16 cellular contexts compared by ENCODE assay signal in the genomic region with DNA sequence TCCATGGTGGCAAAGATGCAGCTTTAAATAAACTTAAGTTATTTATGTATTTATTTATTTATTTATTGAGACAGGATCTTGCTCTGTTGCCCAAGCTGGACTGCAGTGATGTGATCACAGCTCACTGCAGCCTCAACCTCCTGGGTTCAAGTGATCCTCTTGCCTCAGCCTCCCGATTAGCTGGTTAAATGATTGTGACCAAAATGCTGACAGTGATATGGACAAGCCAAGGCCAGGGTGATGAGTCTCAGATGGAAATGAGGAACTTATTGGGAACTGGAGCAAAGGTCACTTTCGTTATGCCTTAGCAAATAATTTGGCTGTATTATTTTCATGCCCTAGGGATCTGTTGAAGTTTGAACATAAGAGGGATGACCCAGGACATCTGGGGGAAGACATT. TPM values are rescaled to one million over a fixed set of nuclear protein-coding genes. Genes with fewer than 3 reads are reported as not detected.
DNase-seq lines count a peak whose midpoint lies in the region; ATAC-seq, FAIRE-seq and TF ChIP-seq lines count a peak whose summit lies in the region.
"Had no signal": no experiment of that assay in that cellular context is flagged by ENCODE, and none has a peak within 500 bp of the region (broad histone marks: within the 10 kb centered on the region; RNA-seq: fewer than 3 reads in every experiment).

No MANE protein-coding gene starts in this region.

- TF ChIP-seq EP300 in HepG2 (IDR thresholded peaks at IDR 0.05; ENCODE audit: low read depth in 2 of 2, low read length in 2 of 2) = no peak
- no peak for TF ChIP-seq EP300 in HepG2 (CRISPR knock-in tag; IDR thresholded peaks at IDR 0.05; ENCODE audit: borderline replicate concordance)

- ATAC-seq in HepG2 (no peak), right lobe of liver (no peak), Panc1 (no peak), GM21529 (IDR thresholded peaks at IDR 0.05; ENCODE audit: unreplicated experiment) (no peak)

- H3K27ac ChIP-seq in HepG2 (ENCODE audit: extremely low read length, insufficient read depth, low read length) (peak overlapping the region; percentile 64), right lobe of liver (no peak overlapping the region), Panc1 (ENCODE audit: low read length) (peak overlapping the region; percentile 48; the same call in 1 of the 2 replicates), hepatocyte (peak overlapping the region; percentile 81), kidney (ENCODE audit: low read depth in 2 of 2, low read length in 2 of 2) (no peak overlapping the region)
- H3K27ac ChIP-seq: foreskin keratinocyte had no signal

- WGBS in HepG2 (ENCODE audit: low lambda C conversion rate) = 70% methylated on average over 2 of the region's 2 CpGs
- 34% methylated on average over 2 of the region's 2 CpGs for WGBS in right lobe of liver (ENCODE audit: insufficient coverage, low coverage, low lambda C conversion rate, missing lambda C conversion rate)
- WGBS in hepatocyte (ENCODE audit: low lambda C conversion rate, missing lambda C conversion rate) = 89% methylated on average over 2 of the region's 2 CpGs

- H3K4me1 Mint-ChIP-seq in glutamatergic neuron (ENCODE audit: low read depth, unreplicated experiment) = no peaks in the 10 kb centered on the region

- no peaks in the 10 kb centered on the region for H3K9me3 ChIP-seq in HepG2 (ENCODE audit: low read length)
- H3K9me3 ChIP-seq in right lobe of liver = no peaks in the 10 kb centered on the region
- no peaks in the 10 kb centered on the region for H3K9me3 ChIP-seq in Panc1 (ENCODE audit: control insufficient read depth, insufficient read depth, low read depth, low read length)
- no peaks in the 10 kb centered on the region for H3K9me3 ChIP-seq in hepatocyte (ENCODE audit: low read depth)
- no peaks in the 10 kb centered on the region for H3K9me3 ChIP-seq in kidney (ENCODE audit: control insufficient read depth in 1 of 2, low read length in 2 of 2)

- POLR2A ChIA-PET in HepG2 (lab: Yijun Ruan, JAX) = interaction anchor here (0.8 to 1.8 kb wide), 4 partner anchors 12 to 86 kb away, joined by 3 to 14 read pairs (median 4); partner anchors contain the start of gene C11orf24
- POLR2A ChIA-PET in Panc1 (lab: Charles Lee) = no interaction called here

- no peak for TF ChIP-seq POLR2A in HepG2 (IDR thresholded peaks at IDR 0.05; ENCODE audit: insufficient read depth in 1 of 2, low read depth in 2 of 2, low read length in 2 of 2)
- no peak for TF ChIP-seq POLR2A in right lobe of liver (IDR thresholded peaks at IDR 0.05)

- DNase-seq in HepG2 (ENCODE audit: low spot score) = no peak
- no peak for DNase-seq in right lobe of liver
- no peak for DNase-seq in Panc1 (ENCODE audit: low read depth, low spot score)
- DNase-seq in hepatocyte (ENCODE audit: low spot score) = no peak
- DNase-seq in glutamatergic neuron = no peak
- DNase-seq in kidney = no peak
- DNase-seq in NCI-H524 treated with DMSO at 0.1 percent for 48 hours (lab: John Stamatoyannopoulos, UW) = no peak
- DNase-seq: activated naive CD4-positive, alpha-beta T cell treated with anti-CD3 and anti-CD28 coated beads, Interleukin-2, amount 50 U/mL, for 16 hours; activated T-cell treated with anti-CD3 and anti-CD28 coated beads, Interleukin-2, amount 50 U/mL, for 48 hours; anterior cingulate cortex; C1 segment of cervical spinal cord; foreskin keratinocyte; NCI-H2081 treated with DMSO at 0.1 percent for 48 hours had no signal

- CTCF ChIA-PET in HepG2 (lab: Yijun Ruan, JAX; ENCODE audit: low intra/inter-chr PET ratio, low total read pairs) = no interaction called here
- CTCF ChIA-PET in Panc1 (lab: Charles Lee) = no interaction called here

- intact Hi-C loops in HepG2 (cut with micrococcal nuclease; ENCODE audit: unreplicated experiment) (no loop called here), right lobe of liver (cut with DNase I) (loop anchor here in 1 of 2 donors (10.0 kb wide), 1 partner anchor 82 kb away; no protein-coding TSS in a partner anchor), Panc1 (cut with micrococcal nuclease; ENCODE audit: unreplicated experiment) (no loop called here), kidney (cut with DNase I) (no loop called here)

- no peaks in the 10 kb centered on the region for H3K27me3 Mint-ChIP-seq in glutamatergic neuron (ENCODE audit: unreplicated experiment)

- H3K4me2 ChIP-seq in HepG2 (ENCODE audit: low read depth, low read length) (peak overlapping the region; percentile 51), hepatocyte (no peak overlapping the region)

- H3K4me3 Mint-ChIP-seq in glutamatergic neuron (ENCODE audit: unreplicated experiment) = no peak overlapping the region

- H3K36me3 ChIP-seq in HepG2 (replicated peaks in 1 of 2; ENCODE audit: control insufficient read depth in 1 of 2, insufficient read depth in 2 of 2, low read length in 2 of 2) (peaks cover 2 to 17% of the 10 kb centered on the region in 2 experiments; a peak in 3 of 5 replicates), right lobe of liver (no peaks in the 10 kb centered on the region), Panc1 (ENCODE audit: control insufficient read depth, insufficient read depth, low read length) (no peaks in the 10 kb centered on the region), hepatocyte (replicated peaks; ENCODE audit: insufficient read depth, low read depth) (no peaks in the 10 kb centered on the region), kidney (ENCODE audit: control insufficient read depth in 1 of 2, insufficient read depth in 2 of 2, low read length in 2 of 2) (no peaks in the 10 kb centered on the region)

- TF ChIP-seq RAD21 in HepG2 (CRISPR knock-in tag; IDR thresholded peaks at IDR 0.05) = no peak

- FAIRE-seq in HepG2 (lab: Jason Lieb, UNC) (no peak), kidney (lab: Jason Lieb, UNC) (no peak)
- FAIRE-seq: H1, keratinocyte had no signal

- H3K27me3 ChIP-seq in HepG2 (ENCODE audit: control insufficient read depth in 1 of 2, insufficient read depth in 2 of 2, low read length in 2 of 2) (no peaks in the 10 kb centered on the region; a peak in 1 of 5 replicates), right lobe of liver (no peaks in the 10 kb centered on the region), Panc1 (ENCODE audit: control insufficient read depth, insufficient read depth, low read length) (no peaks in the 10 kb centered on the region), hepatocyte (no peaks in the 10 kb centered on the region)
- H3K27me3 ChIP-seq: foreskin keratinocyte had no signal

- H3K4me3 ChIP-seq in HepG2 (replicated peaks in 1 of 3; ENCODE audit: insufficient read depth in 1 of 3, low read depth in 2 of 3, low read length in 3 of 3) (peak overlapping the region in 1 of 3 experiments; percentile 43; a peak in 1 of 6 replicates), right lobe of liver (no peak overlapping the region), Panc1 (ENCODE audit: low read depth in 2 of 2, low read length in 2 of 2) (no peak overlapping the region), hepatocyte (no peak overlapping the region), kidney (ENCODE audit: low read length in 2 of 2) (no peak overlapping the region)

- H3K36me3 Mint-ChIP-seq in glutamatergic neuron (ENCODE audit: unreplicated experiment) = no peaks in the 10 kb centered on the region

- H3K9me2 ChIP-seq in hepatocyte (replicated peaks; ENCODE audit: insufficient read depth) = no peaks in the 10 kb centered on the region

- H3K4me1 ChIP-seq in HepG2 (ENCODE audit: insufficient read depth, low read length) (peaks cover 60% of the 10 kb centered on the region), right lobe of liver (peaks cover under 1 to 25% (median 5%) of the 10 kb centered on the region in 4 donors), Panc1 (ENCODE audit: control insufficient read depth, insufficient read depth, low read length) (peaks cover 17% of the 10 kb centered on the region), hepatocyte (ENCODE audit: insufficient read depth) (peaks cover 10% of the 10 kb centered on the region), kidney (ENCODE audit: control insufficient read depth in 1 of 2, insufficient read depth in 1 of 2, low read depth in 1 of 2, low read length in 2 of 2) (peaks cover 0 to 8% of the 10 kb centered on the region in 2 donors)
- H3K4me1 ChIP-seq: foreskin keratinocyte had no signal

- in situ Hi-C loops in HepG2 (cut with HindIII; ENCODE audit: extremely low pct_ligation_motif_present, low pct_unique_long_range_greater_than_20kb) (no loop called here), Panc1 (cut with HindIII; ENCODE audit: low pct_unique_long_range_greater_than_20kb, low sequenced_read_pairs) (no loop called here)

- H2AFZ ChIP-seq in HepG2 (ENCODE audit: low read length) (no peak overlapping the region), hepatocyte (no peak overlapping the region)

- no peak overlapping the region for H3K27ac Mint-ChIP-seq in glutamatergic neuron (ENCODE audit: unreplicated experiment)

- H4K20me1 ChIP-seq in HepG2 (ENCODE audit: insufficient read depth, low read length) = no peaks in the 10 kb centered on the region
- H4K20me1 ChIP-seq in hepatocyte (ENCODE audit: insufficient read depth, poor library complexity, severe bottlenecking) = no peaks in the 10 kb centered on the region

- BruUV-seq in HepG2 (replicated peaks; lab: Mats Ljungman, UMichigan) (no TSS peak), Panc1 (replicated peaks; lab: Mats Ljungman, UMichigan) (no TSS peak)

- TF ChIP-seq CTCF in HepG2 (CRISPR knock-in tag; IDR thresholded peaks at IDR 0.05) = no peak
- no peak for TF ChIP-seq CTCF in right lobe of liver (IDR thresholded peaks at IDR 0.05)
- TF ChIP-seq CTCF in Panc1 (IDR thresholded peaks at IDR 0.05) = no peak
- no peak for TF ChIP-seq CTCF in hepatocyte (IDR thresholded peaks at IDR 0.05; ENCODE audit: poor library complexity)
- no peak for TF ChIP-seq CTCF in glutamatergic neuron (IDR thresholded peaks at IDR 0.05; ENCODE audit: partially characterized antibody, unreplicated experiment)
- TF ChIP-seq CTCF in kidney (IDR thresholded peaks at IDR 0.05; ENCODE audit: borderline replicate concordance, extremely low read depth, insufficient read depth) = no peak

- no peak overlapping the region for H3K9ac ChIP-seq in HepG2 (ENCODE audit: insufficient read depth, low read depth, low read length)
- no peak overlapping the region for H3K9ac ChIP-seq in kidney (ENCODE audit: low read length in 2 of 2)

- H3K9me3 Mint-ChIP-seq in glutamatergic neuron (ENCODE audit: unreplicated experiment) = peaks cover 3% of the 10 kb centered on the region

- H3K79me2 ChIP-seq in HepG2 (ENCODE audit: insufficient read depth, low read length) (peaks cover 31% of the 10 kb centered on the region), hepatocyte (no peaks in the 10 kb centered on the region)

RNA-seq across cellular contexts. Expression of gene LRP5, which starts 9.3 kb away (rescaled TPM):
- total RNA-seq in HepG2 (2016; rRNA removed; fragmentation: Illumina TruSeq; extraction: Trizol) (23.6 and 40.4 TPM in 2 replicates), right lobe of liver (100 to 1,000 TPM in 2 of 6 experiments, 10 to 100 TPM in 4; 74.4 to 120 (median 88.2) TPM), Panc1 (2021; ENCODE audit: unreplicated experiment) (171 TPM), hepatocyte (34.4 and 43.9 TPM in 2 replicates), glutamatergic neuron (ENCODE audit: unreplicated experiment) (17.4 TPM), kidney (71.3 TPM)
- 19.7 and 22.6 TPM in 2 replicates for total RNA-seq in HepG2 (2016; cell fraction: cytosol; rRNA removed; fragmentation: Illumina TruSeq; extraction: Trizol; ENCODE audit: low read depth)
- total RNA-seq in HepG2 (2016; cell fraction: insoluble cytoplasmic fraction; rRNA removed; fragmentation: Illumina TruSeq; extraction: Trizol) = 17.6 and 41.1 TPM in 2 replicates
- 27.9 and 29.7 TPM in 2 replicates for total RNA-seq in HepG2 (2016; cell fraction: membrane; rRNA removed; fragmentation: Illumina TruSeq; extraction: Trizol)
- total RNA-seq in HepG2 (2016; cell fraction: nucleus; rRNA removed; fragmentation: Illumina TruSeq; extraction: Trizol) = 50.9 and 60.6 TPM in 2 replicates
- polyA plus RNA-seq in HepG2 (2011; rRNA removed) (64.0 and 83.4 TPM in 2 replicates), hepatocyte (39.9 and 54.3 TPM in 2 replicates), kidney (ENCODE audit: insufficient read depth, low read depth, low replicate concordance) (55.4 TPM)
- 37.9 and 59.3 TPM in 2 replicates for polyA plus RNA-seq in HepG2 (2011; cell fraction: cytosol; rRNA removed)
- 131 and 158 TPM in 2 replicates for polyA plus RNA-seq in HepG2 (2011; cell fraction: nucleus; rRNA removed)
- polyA plus RNA-seq in HepG2 (2012) = 80.7 and 119 TPM in 2 replicates
- polyA plus RNA-seq in HepG2 (2016; cell fraction: cytosol; fragmentation: Illumina TruSeq; extraction: Trizol; ENCODE audit: low read depth) = 10.8 and 12.1 TPM in 2 replicates
- polyA plus RNA-seq in HepG2 (2016; cell fraction: insoluble cytoplasmic fraction; fragmentation: Illumina TruSeq; extraction: Trizol; ENCODE audit: low read depth) = 25.6 and 36.8 TPM in 2 replicates
- polyA plus RNA-seq in HepG2 (2016; cell fraction: membrane; fragmentation: Illumina TruSeq; extraction: Trizol; ENCODE audit: low read depth) = 20.7 and 25.9 TPM in 2 replicates
- polyA plus RNA-seq in HepG2 (2016; cell fraction: nucleus; fragmentation: Illumina TruSeq; extraction: Trizol; ENCODE audit: insufficient read depth, low read depth) = 130 and 133 TPM in 2 replicates
- polyA minus RNA-seq in HepG2 (2011; rRNA and poly(A)+ RNA removed; ENCODE audit: low replicate concordance) = 49.7 and 219 TPM in 2 replicates
- 75.4 and 75.5 TPM in 2 replicates for polyA minus RNA-seq in HepG2 (2011; cell fraction: cytosol; rRNA and poly(A)+ RNA removed)
- polyA minus RNA-seq in HepG2 (2011; cell fraction: nucleus; rRNA and poly(A)+ RNA removed) = 58.3 and 59.0 TPM in 2 replicates
- 357 TPM for polyA plus RNA-seq in Panc1 (2012; ENCODE audit: insufficient read length)

RNA-seq across cellular contexts. Expression of gene C11orf24, which starts 31.3 kb away (rescaled TPM):
- total RNA-seq in HepG2 (2016; rRNA removed; fragmentation: Illumina TruSeq; extraction: Trizol) (50.8 and 55.5 TPM in 2 replicates), right lobe of liver (10 to 100 TPM; 39.4 to 70.9 (median 62.4) TPM), Panc1 (2021; ENCODE audit: unreplicated experiment) (53.1 TPM), hepatocyte (42.8 and 55.6 TPM in 2 replicates), glutamatergic neuron (ENCODE audit: unreplicated experiment) (58.4 TPM), kidney (31.7 TPM)
- total RNA-seq in HepG2 (2016; cell fraction: cytosol; rRNA removed; fragmentation: Illumina TruSeq; extraction: Trizol; ENCODE audit: low read depth) = 110 and 141 TPM in 2 replicates
- total RNA-seq in HepG2 (2016; cell fraction: insoluble cytoplasmic fraction; rRNA removed; fragmentation: Illumina TruSeq; extraction: Trizol) = 53.9 and 57.2 TPM in 2 replicates
- total RNA-seq in HepG2 (2016; cell fraction: membrane; rRNA removed; fragmentation: Illumina TruSeq; extraction: Trizol) = 100.0 and 131 TPM in 2 replicates
- total RNA-seq in HepG2 (2016; cell fraction: nucleus; rRNA removed; fragmentation: Illumina TruSeq; extraction: Trizol) = 32.7 and 33.6 TPM in 2 replicates
- polyA plus RNA-seq in HepG2 (2011; rRNA removed) (52.9 and 62.4 TPM in 2 replicates), hepatocyte (76.2 TPM in 2 replicates), kidney (ENCODE audit: insufficient read depth, low read depth, low replicate concordance) (18.6 TPM)
- 58.4 and 70.2 TPM in 2 replicates for polyA plus RNA-seq in HepG2 (2011; cell fraction: cytosol; rRNA removed)
- 58.8 and 59.2 TPM in 2 replicates for polyA plus RNA-seq in HepG2 (2011; cell fraction: nucleus; rRNA removed)
- polyA plus RNA-seq in HepG2 (2012) = 50.8 and 63.8 TPM in 2 replicates
- 122 and 158 TPM in 2 replicates for polyA plus RNA-seq in HepG2 (2016; cell fraction: cytosol; fragmentation: Illumina TruSeq; extraction: Trizol; ENCODE audit: low read depth)
- 61.2 and 70.0 TPM in 2 replicates for polyA plus RNA-seq in HepG2 (2016; cell fraction: insoluble cytoplasmic fraction; fragmentation: Illumina TruSeq; extraction: Trizol; ENCODE audit: low read depth)
- 97.9 and 125 TPM in 2 replicates for polyA plus RNA-seq in HepG2 (2016; cell fraction: membrane; fragmentation: Illumina TruSeq; extraction: Trizol; ENCODE audit: low read depth)
- polyA plus RNA-seq in HepG2 (2016; cell fraction: nucleus; fragmentation: Illumina TruSeq; extraction: Trizol; ENCODE audit: insufficient read depth, low read depth) = 71.8 and 76.2 TPM in 2 replicates
- 53.9 and 60.5 TPM in 2 replicates for polyA minus RNA-seq in HepG2 (2011; rRNA and poly(A)+ RNA removed; ENCODE audit: low replicate concordance)
- polyA minus RNA-seq in HepG2 (2011; cell fraction: cytosol; rRNA and poly(A)+ RNA removed) = 26.4 and 31.4 TPM in 2 replicates
- 19.3 and 23.5 TPM in 2 replicates for polyA minus RNA-seq in HepG2 (2011; cell fraction: nucleus; rRNA and poly(A)+ RNA removed)
- polyA plus RNA-seq in Panc1 (2012; ENCODE audit: insufficient read length) = 48.1 TPM

Comparison
In these comparisons a context has a peak if more than half of its experiments do, and no peak if none do; other contexts are left out.
1. H3K27ac ChIP-seq: peak in HepG2 (single experiment), Panc1 (single experiment) and hepatocyte (single experiment); none in right lobe of liver (0 of 3) and kidney (0 of 2).